1 cellular context compared by ENCODE assay signal in genomic region chr11:34054351-34054750, GRCh38.
TF ChIP-seq lines count a peak whose summit lies in the region.

No MANE protein-coding gene starts in this region.

TF ChIP-seq in GM12878, 131 proteins besides CTCF, POLR2A, EP300 and RAD21:
- peak; percentile 72 for TF ChIP-seq MLLT1 (IDR thresholded peaks at IDR 0.05)
